29 cellular contexts compared by ENCODE assay signal in the genomic region with DNA sequence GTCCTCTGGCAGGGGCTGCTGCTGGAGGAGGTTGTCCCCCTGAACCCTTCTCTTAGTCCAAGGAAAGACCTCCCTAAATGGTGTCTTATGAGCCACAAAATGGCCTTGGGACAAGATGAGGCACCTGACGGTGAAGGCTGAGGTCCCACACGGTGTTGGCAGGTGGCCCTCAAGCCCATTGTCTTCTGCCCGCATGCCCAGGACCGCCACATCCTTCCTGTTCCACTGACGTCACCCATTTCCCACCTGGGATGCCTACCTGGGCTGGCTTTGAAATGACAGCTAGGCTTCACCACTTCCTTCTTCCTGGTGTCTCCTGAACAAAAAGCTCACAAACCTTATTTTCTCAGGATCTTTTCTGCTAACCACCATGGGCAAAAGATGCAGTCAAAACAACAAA. TPM values are rescaled to one million over a fixed set of nuclear protein-coding genes. Genes with fewer than 3 reads are reported as not detected.
A peak's percentile ranks its signal among the peaks of the same experiment; 100 is the strongest.
DNase-seq lines count a peak whose midpoint lies in the region; ATAC-seq and TF ChIP-seq lines count a peak whose summit lies in the region.
"Had no signal": no experiment of that assay in that cellular context is flagged by ENCODE, and none has a peak within 500 bp of the region (broad histone marks: within the 10 kb centered on the region; RNA-seq: fewer than 3 reads in every experiment).

No MANE protein-coding gene starts in this region.

- no peaks in the 10 kb centered on the region for H3K36me3 Mint-ChIP-seq in activated CD4-positive, alpha-beta memory T cell treated with anti-CD3 and anti-CD28 coated beads for 36 hours
- H3K36me3 Mint-ChIP-seq in activated CD4-positive, alpha-beta memory T cell treated with anti-CD3 and anti-CD28 coated beads, Interleukin-2, amount 10 ng/mL, durations not matched to agents 7 days and 5 days (ENCODE audit: low read depth) = no peaks in the 10 kb centered on the region
- H3K36me3 Mint-ChIP-seq in CD4-positive, alpha-beta T cell (ENCODE audit: low read depth) = no peaks in the 10 kb centered on the region
- no peaks in the 10 kb centered on the region for H3K36me3 Mint-ChIP-seq in effector memory CD8-positive, alpha-beta T cell (ENCODE audit: insufficient read depth)
- H3K36me3 Mint-ChIP-seq: WTC11 had no signal

- DNase-seq in activated CD4-positive, alpha-beta memory T cell treated with anti-CD3 and anti-CD28 coated beads for 36 hours = peak; percentile 33
- DNase-seq in activated CD4-positive, alpha-beta memory T cell treated with anti-CD3 and anti-CD28 coated beads, Interleukin-2, amount 10 ng/mL, durations not matched to agents 7 days and 5 days = no peak
- DNase-seq in CD4-positive, alpha-beta T cell = no peak
- DNase-seq in effector memory CD8-positive, alpha-beta T cell = no peak
- no peak for DNase-seq in stimulated activated CD4-positive, alpha-beta T cell treated with anti-CD3 and anti-CD28 coated beads, Interleukin-2, amount 100 ng/mL, for 48 hours
- DNase-seq in coronary artery (ENCODE audit: low spot score) = no peak
- DNase-seq: activated CD4-positive, alpha-beta T cell treated with anti-CD3 and anti-CD28 coated beads, Interleukin-2, amount 10 ng/mL, durations not matched to agents 7 days and 5 days; activated CD8-positive, alpha-beta memory T cell treated with anti-CD3 and anti-CD28 coated beads, Interleukin-2, amount 50 U/mL, for 4 hours; AML-193; caudate nucleus; DMS79 treated with DMSO at 0.1 percent for 48 hours; foreskin melanocyte; GF-D8; HCEC 1CT; Kasumi-1; kidney; NCI-H1417 treated with DMSO at 0.1 percent for 48 hours; NCI-H446; NCI-H82; stimulated activated CD4-positive, alpha-beta T cell treated with anti-CD3 and anti-CD28 coated beads, Interleukin-4, amount 100 ng/mL, for 24 hours had no signal

- intact Hi-C loops in activated CD4-positive, alpha-beta memory T cell treated with anti-CD3 and anti-CD28 coated beads for 36 hours (cut with micrococcal nuclease) = no loop called here
- intact Hi-C loops in CD4-positive, alpha-beta T cell (cut with DNase I, micrococcal nuclease) = no loop called here

- POLR2A ChIA-PET in activated CD4-positive, alpha-beta memory T cell treated with anti-CD3 and anti-CD28 coated beads for 36 hours (lab: Charles Lee) = no interaction called here
- POLR2A ChIA-PET in activated CD4-positive, alpha-beta memory T cell treated with anti-CD3 and anti-CD28 coated beads, Interleukin-2, amount 10 ng/mL, durations not matched to agents 7 days and 5 days (lab: Charles Lee) = interaction anchor here (0.7 to 1.0 kb wide), 2 partner anchors 42 to 43 kb away, joined by 3 read pairs; no protein-coding TSS in a partner anchor
- POLR2A ChIA-PET in CD4-positive, alpha-beta T cell (lab: Charles Lee) = no interaction called here

- H3K27ac Mint-ChIP-seq in activated CD4-positive, alpha-beta memory T cell treated with anti-CD3 and anti-CD28 coated beads for 36 hours = no peak overlapping the region
- H3K27ac Mint-ChIP-seq in activated CD4-positive, alpha-beta memory T cell treated with anti-CD3 and anti-CD28 coated beads, Interleukin-2, amount 10 ng/mL, durations not matched to agents 7 days and 5 days = no peak overlapping the region
- peak overlapping the region; percentile 21 for H3K27ac Mint-ChIP-seq in CD4-positive, alpha-beta T cell
- peak overlapping the region in 1 of 2 donors; percentile 81 for H3K27ac Mint-ChIP-seq in effector memory CD8-positive, alpha-beta T cell
- H3K27ac Mint-ChIP-seq: activated T-helper 2 cell treated with anti-CD3 and anti-CD28 coated beads, Interferon-gamma antibody, Interleukin-2, Interleukin-4, amounts not matched to agents 10 μg/mL and 5 μg/mL and 100 μg/mL, durations not matched to agents 14 hours and 24 hours and 36 hours; dendritic cell treated with granulocyte-macrophage colony-stimulating factor and Interleukin-4, amounts not matched to agents 40 ng/mL and 50 ng/mL, for 4 days; WTC11 had no signal

- H3K36me3 ChIP-seq in KOPT-K1 (ENCODE audit: insufficient read depth, low read length) = no peaks in the 10 kb centered on the region
- H3K36me3 ChIP-seq: prostate gland, SJSA1 had no signal

- ATAC-seq in CD4-positive, alpha-beta T cell (ENCODE audit: poor library complexity) = peak; percentile 32
- ATAC-seq in effector memory CD8-positive, alpha-beta T cell (replicated peaks) = peak; percentile 74
- ATAC-seq in HG03521 (IDR thresholded peaks at IDR 0.05; ENCODE audit: unreplicated experiment) = no peak
- ATAC-seq: WTC11 had no signal

- no peaks in the 10 kb centered on the region for H3K27me3 ChIP-seq in CD4-positive, alpha-beta T cell (ENCODE audit: control insufficient read depth, insufficient read depth, low read length)

- CTCF ChIA-PET in activated CD4-positive, alpha-beta memory T cell treated with anti-CD3 and anti-CD28 coated beads for 36 hours (lab: Charles Lee) = interaction anchor here (1.1 to 1.2 kb wide), 2 partner anchors 8 to 9 kb away, joined by 3 read pairs; no protein-coding TSS in a partner anchor
- CTCF ChIA-PET in activated CD4-positive, alpha-beta memory T cell treated with anti-CD3 and anti-CD28 coated beads, Interleukin-2, amount 10 ng/mL, durations not matched to agents 7 days and 5 days (lab: Charles Lee) = interaction anchor here (1.0 to 1.1 kb wide), 2 partner anchors 10 to 260 kb away, joined by 3 read pairs; no protein-coding TSS in a partner anchor
- CTCF ChIA-PET in CD4-positive, alpha-beta T cell (lab: Charles Lee) = no interaction called here

- H3K9me3 ChIP-seq in CD4-positive, alpha-beta T cell (ENCODE audit: control insufficient read depth, low read length) = no peaks in the 10 kb centered on the region
- no peaks in the 10 kb centered on the region for H3K9me3 ChIP-seq in KOPT-K1 (ENCODE audit: insufficient read depth, low read length, poor library complexity, severe bottlenecking)
- H3K9me3 ChIP-seq: prostate gland, SJSA1 had no signal

- H3K4me3 Mint-ChIP-seq in activated CD4-positive, alpha-beta memory T cell treated with anti-CD3 and anti-CD28 coated beads for 36 hours = no peak overlapping the region
- H3K4me3 Mint-ChIP-seq in activated CD4-positive, alpha-beta memory T cell treated with anti-CD3 and anti-CD28 coated beads, Interleukin-2, amount 10 ng/mL, durations not matched to agents 7 days and 5 days = no peak overlapping the region
- no peak overlapping the region for H3K4me3 Mint-ChIP-seq in CD4-positive, alpha-beta T cell
- H3K4me3 Mint-ChIP-seq in effector memory CD8-positive, alpha-beta T cell = peak overlapping the region; percentile 38 to 51
- H3K4me3 Mint-ChIP-seq: activated CD4-positive, alpha-beta T cell treated with anti-CD3 and anti-CD28 coated beads, Interleukin-2, amount 10 ng/mL, durations not matched to agents 7 days and 5 days; dendritic cell treated with granulocyte-macrophage colony-stimulating factor and Interleukin-4, amounts not matched to agents 40 ng/mL and 50 ng/mL, for 4 days; WTC11 had no signal

- no peak overlapping the region for H3K4me3 ChIP-seq in coronary artery
- H3K4me3 ChIP-seq: prostate gland, SJSA1 had no signal

- no peaks in the 10 kb centered on the region for H3K27me3 Mint-ChIP-seq in activated CD4-positive, alpha-beta memory T cell treated with anti-CD3 and anti-CD28 coated beads for 36 hours
- peaks cover 31% of the 10 kb centered on the region for H3K27me3 Mint-ChIP-seq in activated CD4-positive, alpha-beta memory T cell treated with anti-CD3 and anti-CD28 coated beads, Interleukin-2, amount 10 ng/mL, durations not matched to agents 7 days and 5 days
- H3K27me3 Mint-ChIP-seq in CD4-positive, alpha-beta T cell = no peaks in the 10 kb centered on the region
- H3K27me3 Mint-ChIP-seq in effector memory CD8-positive, alpha-beta T cell = peaks cover 10 to 24% of the 10 kb centered on the region in 2 donors

- TF ChIP-seq CTCF in CD4-positive, alpha-beta T cell (IDR thresholded peaks at IDR 0.05) = no peak
- TF ChIP-seq CTCF in coronary artery (IDR thresholded peaks at IDR 0.05) = no peak

- H3K9me3 Mint-ChIP-seq in activated CD4-positive, alpha-beta memory T cell treated with anti-CD3 and anti-CD28 coated beads for 36 hours = no peaks in the 10 kb centered on the region
- H3K9me3 Mint-ChIP-seq in activated CD4-positive, alpha-beta memory T cell treated with anti-CD3 and anti-CD28 coated beads, Interleukin-2, amount 10 ng/mL, durations not matched to agents 7 days and 5 days = no peaks in the 10 kb centered on the region
- no peaks in the 10 kb centered on the region for H3K9me3 Mint-ChIP-seq in CD4-positive, alpha-beta T cell
- H3K9me3 Mint-ChIP-seq in effector memory CD8-positive, alpha-beta T cell = no peaks in the 10 kb centered on the region
- H3K9me3 Mint-ChIP-seq: activated CD4-positive, alpha-beta T cell treated with anti-CD3 and anti-CD28 coated beads, Interleukin-2, amount 10 ng/mL, durations not matched to agents 7 days and 5 days; activated T-helper 2 cell treated with anti-CD3 and anti-CD28 coated beads, Interferon-gamma antibody, Interleukin-2, Interleukin-4, amounts not matched to agents 10 μg/mL and 5 μg/mL and 100 μg/mL, durations not matched to agents 14 hours and 24 hours and 36 hours; dendritic cell treated with granulocyte-macrophage colony-stimulating factor and Interleukin-4, amounts not matched to agents 40 ng/mL and 50 ng/mL, for 4 days; WTC11 had no signal

- H3K27ac ChIP-seq in CD4-positive, alpha-beta T cell (ENCODE audit: low read depth, low read length) = no peak overlapping the region
- H3K27ac ChIP-seq in KOPT-K1 (ENCODE audit: low read depth, low read length, poor library complexity, severe bottlenecking) = peak overlapping the region; percentile 31
- H3K27ac ChIP-seq in coronary artery = no peak overlapping the region
- H3K27ac ChIP-seq: prostate gland, SJSA1 had no signal

- peaks cover 33% of the 10 kb centered on the region for H3K4me1 Mint-ChIP-seq in activated CD4-positive, alpha-beta memory T cell treated with anti-CD3 and anti-CD28 coated beads for 36 hours (ENCODE audit: low read depth)
- H3K4me1 Mint-ChIP-seq in activated CD4-positive, alpha-beta memory T cell treated with anti-CD3 and anti-CD28 coated beads, Interleukin-2, amount 10 ng/mL, durations not matched to agents 7 days and 5 days = peaks cover 18% of the 10 kb centered on the region
- peaks cover 41% of the 10 kb centered on the region for H3K4me1 Mint-ChIP-seq in CD4-positive, alpha-beta T cell (ENCODE audit: low read depth)
- H3K4me1 Mint-ChIP-seq in effector memory CD8-positive, alpha-beta T cell (ENCODE audit: low read depth in 2 of 2) = peaks cover 26% of the 10 kb centered on the region in 2 donors

RNA-seq across cellular contexts. Expression of a gene that starts 2.1 kb away (rescaled TPM):
- not detected for total RNA-seq in activated CD4-positive, alpha-beta memory T cell treated with anti-CD3 and anti-CD28 coated beads for 36 hours
- under 1 TPM in 1 of 2 experiments, not detected in 1; 0.05 TPM for total RNA-seq in activated CD4-positive, alpha-beta memory T cell treated with anti-CD3 and anti-CD28 coated beads, Interleukin-2, amount 10 ng/mL, durations not matched to agents 7 days and 5 days
- total RNA-seq in CD4-positive, alpha-beta T cell = not detected
- total RNA-seq: A673; activated CD4-positive, alpha-beta T cell treated with anti-CD3 and anti-CD28 coated beads, Interleukin-2, amount 10 ng/mL, durations not matched to agents 7 days and 5 days; activated T-helper 2 cell treated with anti-CD3 and anti-CD28 coated beads, Interferon-gamma antibody, Interleukin-2, Interleukin-4, amounts not matched to agents 10 μg/mL and 5 μg/mL and 100 μg/mL, durations not matched to agents 14 hours and 24 hours and 36 hours; liver; SJSA1 had no signal

Comparison
In these comparisons a context has a peak if more than half of its experiments do, and no peak if none do; other contexts are left out.
1. H3K4me3 Mint-ChIP-seq: peak in effector memory CD8-positive, alpha-beta T cell (2 of 2); none in activated CD4-positive, alpha-beta memory T cell treated with anti-CD3 and anti-CD28 coated beads for 36 hours (single experiment), activated CD4-positive, alpha-beta memory T cell treated with anti-CD3 and anti-CD28 coated beads, Interleukin-2, amount 10 ng/mL, durations not matched to agents 7 days and 5 days (single experiment) and CD4-positive, alpha-beta T cell (single experiment).